ENCODE assay signal across 32 cellular contexts in the genomic region with DNA sequence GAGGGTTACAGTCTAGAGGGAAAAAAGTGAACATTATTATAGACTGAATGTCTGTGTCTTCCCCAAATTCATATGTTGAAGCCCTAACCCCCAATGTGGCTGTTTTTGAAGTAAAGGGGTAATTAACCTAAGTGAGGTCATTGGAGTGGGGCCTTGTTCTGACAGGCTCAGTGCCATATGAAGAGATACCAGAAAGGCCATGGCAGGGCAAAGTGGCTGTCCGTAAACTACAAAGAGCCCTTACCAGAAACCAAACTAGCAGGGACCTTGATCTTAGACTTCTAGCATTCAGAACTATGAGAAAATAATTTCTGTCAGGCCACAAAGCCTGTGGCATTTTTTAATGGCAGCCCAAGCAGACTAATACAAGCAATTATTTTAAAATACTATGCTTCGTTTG. TPM values are rescaled to one million over a fixed set of nuclear protein-coding genes. Genes with fewer than 3 reads are reported as not detected.
"Had no signal": no experiment of that assay in that cellular context is flagged by ENCODE, and none has a peak within 500 bp of the region (broad histone marks: within the 10 kb centered on the region; RNA-seq: fewer than 3 reads in every experiment).

No MANE protein-coding gene starts in this region.

- DNase-seq: cortex of kidney; effector CD8-positive, alpha-beta T cell; effector memory CD8-positive, alpha-beta T cell; endodermal cell; erythroblast; esophagus squamous epithelium; foreskin fibroblast; foreskin melanocyte; gastrocnemius medialis; glutamatergic neuron; head of caudate nucleus; heart right ventricle; hippocampal formation; left cardiac atrium; left lung; left ventricle myocardium superior; lower lobe of right lung; mesenchymal stem cell; mucosa of descending colon; naive B cell had no signal

- H3K9me3 Mint-ChIP-seq: dendritic cell treated with granulocyte-macrophage colony-stimulating factor and Interleukin-4, amounts not matched to agents 40 ng/mL and 50 ng/mL, for 4 days; effector memory CD8-positive, alpha-beta T cell; endodermal cell; mesothelial cell of epicardium; naive B cell had no signal

- H3K27ac Mint-ChIP-seq: dendritic cell treated with granulocyte-macrophage colony-stimulating factor and Interleukin-4, amounts not matched to agents 40 ng/mL and 50 ng/mL, for 4 days; endodermal cell; mesothelial cell of epicardium had no signal

- H3K27me3 Mint-ChIP-seq: dendritic cell treated with granulocyte-macrophage colony-stimulating factor and Interleukin-4, amounts not matched to agents 40 ng/mL and 50 ng/mL, for 4 days; effector memory CD8-positive, alpha-beta T cell; naive B cell had no signal

- H3K4me3 Mint-ChIP-seq: dendritic cell treated with granulocyte-macrophage colony-stimulating factor and Interleukin-4, amounts not matched to agents 40 ng/mL and 50 ng/mL, for 4 days; effector memory CD8-positive, alpha-beta T cell; endodermal cell; mesothelial cell of epicardium; naive B cell had no signal

- FAIRE-seq: endometrium, islet of Langerhans, keratinocyte had no signal

- ATAC-seq: effector memory CD8-positive, alpha-beta T cell; esophagus mucosa; gastrocnemius medialis; heart right ventricle; left cardiac atrium; left lung; left ventricle myocardium superior; lower lobe of right lung; mucosa of descending colon had no signal

- H3K4me1 Mint-ChIP-seq: endodermal cell had no signal

RNA-seq across cellular contexts. Expression of a gene that starts 11.2 kb away (rescaled TPM):
- total RNA-seq: dermis microvascular lymphatic vessel endothelial cell, endodermal cell, esophagus mucosa, esophagus squamous epithelium, gastrocnemius medialis, glomerular endothelial cell, heart right ventricle, kidney epithelial cell, left cardiac atrium, left lung, left ventricle myocardium superior, lower leg skin, lower lobe of right lung, lung microvascular endothelial cell, mesothelial cell of epicardium, mucosa of descending colon, myocyte had no signal
